In genomic region chr2:217909156-217909820, GRCh38 we compare ENCODE assay signal across 13 cellular contexts.
DNase-seq lines count a peak whose midpoint lies in the region; ATAC-seq, FAIRE-seq and TF ChIP-seq lines count a peak whose summit lies in the region.
"Had no signal": no experiment of that assay in that cellular context is flagged by ENCODE, and none has a peak within 500 bp of the region (broad histone marks: within the 10 kb centered on the region; RNA-seq: fewer than 3 reads in every experiment).

No MANE protein-coding gene starts in this region.

- FAIRE-seq in urothelium cell line (lab: Jason Lieb, UNC): peak; percentile 13

- H3K27me3 Mint-ChIP-seq in activated CD4-positive, alpha-beta T cell treated with anti-CD3 and anti-CD28 coated beads, Interleukin-2, amount 10 ng/mL, durations not matched to agents 7 days and 5 days: peaks cover 36% of the 10 kb centered on the region
- peaks cover 18% of the 10 kb centered on the region for H3K27me3 Mint-ChIP-seq in activated CD4-positive, alpha-beta T cell treated with anti-CD3 and anti-CD28 coated beads for 36 hours
- no peaks in the 10 kb centered on the region for H3K27me3 Mint-ChIP-seq in neural crest cell (ENCODE audit: low read depth)

- no peak overlapping the region for H3K4me3 ChIP-seq in epithelial cell of proximal tubule (ENCODE audit: low read depth, low read length)
- H3K4me3 ChIP-seq: GM23248 had no signal

- no peak overlapping the region for H3K4me3 Mint-ChIP-seq in activated CD4-positive, alpha-beta T cell treated with anti-CD3 and anti-CD28 coated beads, Interleukin-2, amount 10 ng/mL, durations not matched to agents 7 days and 5 days
- no peak overlapping the region for H3K4me3 Mint-ChIP-seq in activated CD4-positive, alpha-beta T cell treated with anti-CD3 and anti-CD28 coated beads for 36 hours
- H3K4me3 Mint-ChIP-seq in neural crest cell: no peak overlapping the region
- H3K4me3 Mint-ChIP-seq: naive thymus-derived CD8-positive, alpha-beta T cell; stimulated activated naive CD8-positive, alpha-beta T cell treated with anti-CD3 and anti-CD28 coated beads, Interleukin-15, Interleukin-2, amounts not matched to agents 100 ng/mL and 50 ng/mL, for 24 hours had no signal

- H3K4me1 Mint-ChIP-seq in activated CD4-positive, alpha-beta T cell treated with anti-CD3 and anti-CD28 coated beads, Interleukin-2, amount 10 ng/mL, durations not matched to agents 7 days and 5 days: peaks cover 20% of the 10 kb centered on the region
- H3K4me1 Mint-ChIP-seq in activated CD4-positive, alpha-beta T cell treated with anti-CD3 and anti-CD28 coated beads for 36 hours: no peaks in the 10 kb centered on the region
- peaks cover 20% of the 10 kb centered on the region for H3K4me1 Mint-ChIP-seq in neural crest cell

- H3K27ac Mint-ChIP-seq in activated CD4-positive, alpha-beta T cell treated with anti-CD3 and anti-CD28 coated beads, Interleukin-2, amount 10 ng/mL, durations not matched to agents 7 days and 5 days: peak overlapping the region; percentile 61
- no peak overlapping the region for H3K27ac Mint-ChIP-seq in activated CD4-positive, alpha-beta T cell treated with anti-CD3 and anti-CD28 coated beads for 36 hours
- H3K27ac Mint-ChIP-seq in neural crest cell (ENCODE audit: unreplicated experiment): peak overlapping the region; percentile 27
- H3K27ac Mint-ChIP-seq: stimulated activated naive CD8-positive, alpha-beta T cell treated with anti-CD3 and anti-CD28 coated beads, Interleukin-15, Interleukin-2, amounts not matched to agents 100 ng/mL and 50 ng/mL, for 24 hours had no signal

- DNase-seq in activated CD4-positive, alpha-beta T cell treated with anti-CD3 and anti-CD28 coated beads, Interleukin-2, amount 10 ng/mL, durations not matched to agents 7 days and 5 days: no peak
- DNase-seq in activated CD4-positive, alpha-beta T cell treated with anti-CD3 and anti-CD28 coated beads for 36 hours: no peak
- DNase-seq in epithelial cell of proximal tubule (ENCODE audit: low read depth) (no peak), neural crest cell (ENCODE audit: low read depth, low spot score) (no peak), urothelium cell line (ENCODE audit: low spot score) (no peak), NCI-H2227 (lab: John Stamatoyannopoulos, UW; ENCODE audit: unreplicated experiment) (no peak), DMS79 (lab: John Stamatoyannopoulos, UW) (no peak)
- no peak for DNase-seq in stimulated activated naive CD8-positive, alpha-beta T cell treated with anti-CD3 and anti-CD28 coated beads, Interleukin-15, Interleukin-2, amounts not matched to agents 100 U/mL and 50 U/mL, for 24 hours
- DNase-seq: activated T-cell treated with anti-CD3 and anti-CD28 coated beads, Interleukin-2, amount 50 U/mL, for 1 hour; GM23248; naive thymus-derived CD8-positive, alpha-beta T cell; RPMI8226 had no signal

- no peaks in the 10 kb centered on the region for H3K9me3 Mint-ChIP-seq in activated CD4-positive, alpha-beta T cell treated with anti-CD3 and anti-CD28 coated beads, Interleukin-2, amount 10 ng/mL, durations not matched to agents 7 days and 5 days
- no peaks in the 10 kb centered on the region for H3K9me3 Mint-ChIP-seq in activated CD4-positive, alpha-beta T cell treated with anti-CD3 and anti-CD28 coated beads for 36 hours (ENCODE audit: low read depth)
- no peaks in the 10 kb centered on the region for H3K9me3 Mint-ChIP-seq in neural crest cell
- H3K9me3 Mint-ChIP-seq: naive thymus-derived CD8-positive, alpha-beta T cell; stimulated activated naive CD8-positive, alpha-beta T cell treated with anti-CD3 and anti-CD28 coated beads, Interleukin-15, Interleukin-2, amounts not matched to agents 100 ng/mL and 50 ng/mL, for 24 hours had no signal

- no peak for ATAC-seq in activated CD4-positive, alpha-beta T cell treated with anti-CD3 and anti-CD28 coated beads for 36 hours
- ATAC-seq in stimulated activated naive CD8-positive, alpha-beta T cell treated with anti-CD3 and anti-CD28 coated beads, Interleukin-15, Interleukin-2, amounts not matched to agents 100 U/mL and 50 U/mL, for 24 hours: no peak
- ATAC-seq: naive thymus-derived CD8-positive, alpha-beta T cell had no signal

- intact Hi-C loops in activated CD4-positive, alpha-beta T cell treated with anti-CD3 and anti-CD28 coated beads for 36 hours (cut with DNase I, micrococcal nuclease): no loop called here

- no peaks in the 10 kb centered on the region for H3K36me3 Mint-ChIP-seq in activated CD4-positive, alpha-beta T cell treated with anti-CD3 and anti-CD28 coated beads, Interleukin-2, amount 10 ng/mL, durations not matched to agents 7 days and 5 days (ENCODE audit: low read depth)
- no peaks in the 10 kb centered on the region for H3K36me3 Mint-ChIP-seq in activated CD4-positive, alpha-beta T cell treated with anti-CD3 and anti-CD28 coated beads for 36 hours (ENCODE audit: low read depth)
- no peaks in the 10 kb centered on the region for H3K36me3 Mint-ChIP-seq in neural crest cell (ENCODE audit: low read depth)
- H3K36me3 Mint-ChIP-seq: naive thymus-derived CD8-positive, alpha-beta T cell had no signal

- POLR2A ChIA-PET in activated CD4-positive, alpha-beta T cell treated with anti-CD3 and anti-CD28 coated beads, Interleukin-2, amount 10 ng/mL, durations not matched to agents 7 days and 5 days (lab: Charles Lee): no interaction called here
- POLR2A ChIA-PET in activated CD4-positive, alpha-beta T cell treated with anti-CD3 and anti-CD28 coated beads for 36 hours (lab: Charles Lee): no interaction called here

- CTCF ChIA-PET in activated CD4-positive, alpha-beta T cell treated with anti-CD3 and anti-CD28 coated beads, Interleukin-2, amount 10 ng/mL, durations not matched to agents 7 days and 5 days (lab: Charles Lee): interaction anchor here (1.3 kb wide), 1 partner anchor 22 kb away, joined by 3 read pairs; no protein-coding TSS in a partner anchor
- CTCF ChIA-PET in activated CD4-positive, alpha-beta T cell treated with anti-CD3 and anti-CD28 coated beads for 36 hours (lab: Charles Lee): interaction anchor here (0.7 kb wide), 1 partner anchor 124 kb away, joined by 3 read pairs; no protein-coding TSS in a partner anchor

- TF ChIP-seq CTCF in epithelial cell of proximal tubule (conservative IDR thresholded peaks at IDR 0.05; ENCODE audit: low read depth, low read length): peak; percentile 16
- TF ChIP-seq CTCF in neural crest cell (conservative IDR thresholded peaks at IDR 0.05): no peak
